Comparison of ENCODE assay signal across 30 cellular contexts in the genomic region with DNA sequence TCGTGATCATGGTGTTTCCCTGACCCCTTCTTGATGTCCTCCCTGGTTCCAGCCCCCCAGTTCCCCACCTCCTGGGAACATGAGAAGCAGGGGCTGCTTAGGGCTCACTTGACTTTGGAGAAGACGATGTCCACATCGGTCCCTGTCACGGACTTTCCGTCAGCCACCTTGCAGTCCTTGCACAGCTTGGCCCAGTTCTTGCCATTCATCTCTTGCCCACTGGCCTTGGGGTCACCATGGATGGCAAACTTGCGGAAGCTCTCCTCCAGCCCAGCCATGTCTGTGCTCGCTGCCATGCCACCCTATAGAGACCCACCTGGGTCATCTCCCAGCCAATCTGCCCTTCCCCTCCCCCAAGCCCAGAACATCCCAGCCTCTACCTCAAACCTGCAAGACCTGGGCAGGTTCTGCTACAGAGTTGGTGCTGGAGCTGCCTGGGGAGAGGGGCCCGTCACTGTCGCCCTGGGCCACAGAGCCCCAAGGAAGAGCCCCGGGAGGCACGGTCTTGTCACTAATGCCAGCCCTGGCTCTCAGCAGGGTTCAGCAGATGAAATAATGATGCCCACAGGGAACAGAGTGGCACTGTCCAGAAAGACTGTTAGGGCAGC. TPM values are rescaled to one million over a fixed set of nuclear protein-coding genes. Genes with fewer than 3 reads are reported as not detected.
DNase-seq lines count a peak whose midpoint lies in the region; ATAC-seq and TF ChIP-seq lines count a peak whose summit lies in the region.
"Had no signal": no experiment of that assay in that cellular context is flagged by ENCODE, and none has a peak within 500 bp of the region (broad histone marks: within the 10 kb centered on the region; RNA-seq: fewer than 3 reads in every experiment).

No MANE protein-coding gene starts in this region.

- H3K9me3 ChIP-seq in gastrocnemius medialis, result no peaks in the 10 kb centered on the region
- no peaks in the 10 kb centered on the region for H3K9me3 ChIP-seq in upper lobe of right lung
- H3K9me3 ChIP-seq: ascending aorta, heart right ventricle, mucosa of descending colon, pancreas, SJCRH30, stomach had no signal

- H3K27ac ChIP-seq in gastrocnemius medialis (peak overlapping the region in 3 of 4 donors; percentile 2 to 85 (median 66)), upper lobe of right lung (no peak overlapping the region)
- H3K27ac ChIP-seq: ascending aorta, cardiac muscle cell, pancreas, SJCRH30 had no signal

- intact Hi-C loops in gastrocnemius medialis (cut with DNase I; ENCODE audit: low total_unique reads) (no loop called here), upper lobe of right lung (cut with DNase I) (loop anchor here (10.0 kb wide), 1 partner anchor 116 kb away; a partner anchor contains a TSS)

- H3K36me3 ChIP-seq in gastrocnemius medialis (no peaks in the 10 kb centered on the region), upper lobe of right lung (no peaks in the 10 kb centered on the region)
- H3K36me3 ChIP-seq: ascending aorta, cardiac muscle cell, heart right ventricle, pancreas, SJCRH30, stomach had no signal

- in situ Hi-C loops in gastrocnemius medialis (cut with MboI; ENCODE audit: low sequenced_read_pairs in 4 of 4), result no loop called here

- H3K27me3 Mint-ChIP-seq in activated naive CD8-positive, alpha-beta T cell treated with anti-CD3 and anti-CD28 coated beads for 36 hours, result peaks cover 32% of the 10 kb centered on the region

- H3K36me3 Mint-ChIP-seq in activated naive CD8-positive, alpha-beta T cell treated with anti-CD3 and anti-CD28 coated beads for 36 hours, result no peaks in the 10 kb centered on the region
- H3K36me3 Mint-ChIP-seq: activated naive CD8-positive, alpha-beta T cell; CD4-positive, CD25-positive, alpha-beta regulatory T cell; natural killer cell had no signal

- peaks cover 42 to 52% of the 10 kb centered on the region in 2 donors for H3K4me1 ChIP-seq in gastrocnemius medialis
- H3K4me1 ChIP-seq in upper lobe of right lung, result peaks cover 28% of the 10 kb centered on the region

- peaks cover 7% of the 10 kb centered on the region for H3K4me1 Mint-ChIP-seq in activated naive CD8-positive, alpha-beta T cell treated with anti-CD3 and anti-CD28 coated beads for 36 hours

- ATAC-seq in gastrocnemius medialis (no peak), upper lobe of right lung (no peak)
- ATAC-seq: effector memory CD8-positive, alpha-beta T cell; HCT116 had no signal

- TF ChIP-seq POLR2A in gastrocnemius medialis (IDR thresholded peaks at IDR 0.05), result no peak

- no peak overlapping the region for H3K4me3 ChIP-seq in gastrocnemius medialis
- no peak overlapping the region for H3K4me3 ChIP-seq in upper lobe of right lung
- H3K4me3 ChIP-seq: ascending aorta, cardiac muscle cell, lung, mucosa of descending colon, pancreas, SJCRH30, stomach had no signal

- no peak overlapping the region for H3K4me3 Mint-ChIP-seq in activated naive CD8-positive, alpha-beta T cell treated with anti-CD3 and anti-CD28 coated beads for 36 hours
- H3K4me3 Mint-ChIP-seq: activated naive CD8-positive, alpha-beta T cell; CD4-positive, CD25-positive, alpha-beta regulatory T cell; natural killer cell had no signal

- peak; percentile 42 for DNase-seq in activated effector memory CD4-positive, alpha-beta T cell treated with anti-CD3 and anti-CD28 coated beads, Interleukin-2, amount 50 U/mL, for 16 hours
- DNase-seq in activated effector memory CD4-positive, alpha-beta T cell treated with Interleukin-2 at 50 U/mL for 16 hours, result no peak
- peak; percentile 82 for DNase-seq in mesenteric fat pad (ENCODE audit: low spot score)
- DNase-seq in gastrocnemius medialis, result no peak
- peak; percentile 43 for DNase-seq in upper lobe of right lung
- DNase-seq in activated naive CD8-positive, alpha-beta T cell treated with anti-CD3 and anti-CD28 coated beads for 36 hours, result no peak
- DNase-seq in NCI-H128 (lab: John Stamatoyannopoulos, UW; ENCODE audit: unreplicated experiment), result no peak
- no peak for DNase-seq in NCI-H1092 (lab: John Stamatoyannopoulos, UW)
- DNase-seq: 8988T; activated CD4-positive, alpha-beta T cell treated with anti-CD3 and anti-CD28 coated beads for 48 hours; CD4-positive, CD25-positive, alpha-beta regulatory T cell; effector memory CD8-positive, alpha-beta T cell; IMR-90; kidney; natural killer cell; NCI-H146; NCI-H510A; SJCRH30; stimulated activated CD4-positive, alpha-beta T cell treated with anti-CD3 and anti-CD28 coated beads, Interleukin-2, amount 100 ng/mL, for 48 hours; stomach had no signal

- H3K27ac Mint-ChIP-seq in activated naive CD8-positive, alpha-beta T cell treated with anti-CD3 and anti-CD28 coated beads for 36 hours, result no peak overlapping the region
- H3K27ac Mint-ChIP-seq: activated naive CD8-positive, alpha-beta T cell; CD4-positive, CD25-positive, alpha-beta regulatory T cell; effector memory CD8-positive, alpha-beta T cell had no signal

- H3K27me3 ChIP-seq in gastrocnemius medialis, result no peaks in the 10 kb centered on the region
- H3K27me3 ChIP-seq in upper lobe of right lung, result no peaks in the 10 kb centered on the region
- H3K27me3 ChIP-seq: pancreas, SJCRH30 had no signal

- H3K9me3 Mint-ChIP-seq in activated naive CD8-positive, alpha-beta T cell treated with anti-CD3 and anti-CD28 coated beads for 36 hours, result no peaks in the 10 kb centered on the region
- H3K9me3 Mint-ChIP-seq: effector memory CD8-positive, alpha-beta T cell; natural killer cell had no signal

- TF ChIP-seq CTCF in gastrocnemius medialis (IDR thresholded peaks at IDR 0.05 in 4 of 5, conservative IDR thresholded peaks at IDR 0.05 in 1 of 5) (no peak), upper lobe of right lung (IDR thresholded peaks at IDR 0.05) (no peak)

RNA-seq across cellular contexts. Expression of a gene that starts 2.4 kb away (rescaled TPM):
- total RNA-seq in mesenteric fat pad (4.8 TPM), gastrocnemius medialis (10 to 100 TPM in 2 of 4 donors, 1 to 10 TPM in 2; 2.2 to 31.9 (median 7.1) TPM), upper lobe of right lung (29.7 TPM)
- not detected for total RNA-seq in activated naive CD8-positive, alpha-beta T cell treated with anti-CD3 and anti-CD28 coated beads for 36 hours
- total RNA-seq: activated CD8-positive, alpha-beta memory T cell treated with anti-CD3 and anti-CD28 coated beads for 36 hours; CD4-positive, CD25-positive, alpha-beta regulatory T cell; epithelial cell of proximal tubule had no signal

RNA-seq across cellular contexts. Expression of a gene that starts 25.4 kb away (rescaled TPM):
- 9.5 TPM for total RNA-seq in mesenteric fat pad
- 10 to 100 TPM in 1 of 4 donors, 1 to 10 TPM in 3; 4.4 to 11.0 (median 8.9) TPM for total RNA-seq in gastrocnemius medialis
- 11.1 TPM for total RNA-seq in upper lobe of right lung
- total RNA-seq in activated naive CD8-positive, alpha-beta T cell treated with anti-CD3 and anti-CD28 coated beads for 36 hours, result 1 to 10 TPM in 1 of 2 experiments, under 1 TPM in 1; 0.76 to 1.2 TPM
- total RNA-seq: CD4-positive, CD25-positive, alpha-beta regulatory T cell; SJCRH30 had no signal

RNA-seq across cellular contexts. Expression of a gene that starts 40.0 kb away (rescaled TPM):
- 0.71 TPM for total RNA-seq in mesenteric fat pad
- total RNA-seq in gastrocnemius medialis, result 1 to 10 TPM in 2 of 4 donors, not detected in 2; 2.3 to 4.1 TPM
- total RNA-seq in upper lobe of right lung, result 2.2 TPM
- total RNA-seq in activated naive CD8-positive, alpha-beta T cell treated with anti-CD3 and anti-CD28 coated beads for 36 hours, result 1 to 10 TPM; 2.8 to 3.1 TPM
- total RNA-seq: CD4-positive, CD25-positive, alpha-beta regulatory T cell; IMR-90; natural killer cell had no signal

Comparison
In these comparisons a context has a peak if more than half of its experiments do, and no peak if none do; other contexts are left out.
1. DNase-seq: peak in activated effector memory CD4-positive, alpha-beta T cell treated with anti-CD3 and anti-CD28 coated beads, Interleukin-2, amount 50 U/mL, for 16 hours (single experiment), mesenteric fat pad (single experiment) and upper lobe of right lung (single experiment); none in activated effector memory CD4-positive, alpha-beta T cell treated with Interleukin-2 at 50 U/mL for 16 hours (single experiment), gastrocnemius medialis (0 of 2), activated naive CD8-positive, alpha-beta T cell treated with anti-CD3 and anti-CD28 coated beads for 36 hours (single experiment), NCI-H128 (single experiment) and NCI-H1092 (single experiment).